ENCODE assay signal across 29 cellular contexts in genomic region chr6:53773044-53773696, GRCh38.
"Had no signal": no experiment of that assay in that cellular context is flagged by ENCODE, and none has a peak within 500 bp of the region (broad histone marks: within the 10 kb centered on the region; RNA-seq: fewer than 3 reads in every experiment).

No MANE protein-coding gene starts in this region.

- H3K4me1 ChIP-seq: ascending aorta, Peyer's patch had no signal

- ATAC-seq: activated CD4-positive, alpha-beta T cell treated with anti-CD3 and anti-CD28 coated beads for 36 hours; activated CD4-positive, CD25-positive, alpha-beta regulatory T cell treated with anti-CD3 and anti-CD28 coated beads, Interleukin-2, amount 50 U/mL, for 24 hours; activated CD8-positive, alpha-beta T cell treated with anti-CD3 and anti-CD28 coated beads, Interleukin-2, amount 10 ng/mL, durations not matched to agents 7 days and 5 days; PC-3 had no signal

- H3K4me3 ChIP-seq: ascending aorta, Peyer's patch, SK-N-MC had no signal

- H3K36me3 Mint-ChIP-seq: activated naive CD4-positive, alpha-beta T cell treated with anti-CD3 and anti-CD28 coated beads, Interleukin-2, amount 50 U/mL, for 24 hours; activated naive CD8-positive, alpha-beta T cell treated with anti-CD3 and anti-CD28 coated beads, Interleukin-2, amount 10 ng/mL, durations not matched to agents 7 days and 5 days had no signal

- H3K4me3 Mint-ChIP-seq: activated CD4-positive, alpha-beta T cell treated with anti-CD3 and anti-CD28 coated beads for 36 hours; activated CD4-positive, alpha-beta T cell treated with anti-CD3 and anti-CD28 coated beads, Interleukin-2, amount 10 ng/mL, durations not matched to agents 7 days and 5 days; activated CD8-positive, alpha-beta T cell treated with anti-CD3 and anti-CD28 coated beads, Interleukin-2, amount 10 ng/mL, durations not matched to agents 7 days and 5 days; activated naive CD4-positive, alpha-beta T cell treated with anti-CD3 and anti-CD28 coated beads, Interleukin-2, amount 50 U/mL, for 24 hours; activated naive CD8-positive, alpha-beta T cell treated with anti-CD3 and anti-CD28 coated beads, Interleukin-2, amount 10 ng/mL, durations not matched to agents 7 days and 5 days; activated T-cell treated with anti-CD3 and anti-CD28 coated beads, Interleukin-2, amount 50 U/mL, for 24 hours had no signal

- H3K9me3 Mint-ChIP-seq: activated naive CD4-positive, alpha-beta T cell treated with anti-CD3 and anti-CD28 coated beads, Interleukin-2, amount 50 U/mL, for 24 hours; activated T-cell treated with anti-CD3 and anti-CD28 coated beads, Interleukin-2, amount 50 U/mL, for 24 hours; activated T-helper 2 cell treated with anti-CD3 and anti-CD28 coated beads, Interferon-gamma antibody, Interleukin-2, Interleukin-4, amounts not matched to agents 10 μg/mL and 5 μg/mL and 100 μg/mL, durations not matched to agents 14 hours and 24 hours and 36 hours had no signal

- H3K36me3 ChIP-seq: ascending aorta, Peyer's patch had no signal

- DNase-seq: activated CD4-positive, alpha-beta T cell treated with anti-CD3 and anti-CD28 coated beads for 36 hours; activated CD4-positive, alpha-beta T cell treated with anti-CD3 and anti-CD28 coated beads, Interleukin-2, amount 10 ng/mL, durations not matched to agents 7 days and 5 days; activated CD4-positive, alpha-beta T cell treated with anti-CD3 and anti-CD28 coated beads, Interleukin-2, amount 50 U/mL, for 48 hours; activated CD8-positive, alpha-beta T cell treated with anti-CD3 and anti-CD28 coated beads, Interleukin-2, amount 10 ng/mL, durations not matched to agents 7 days and 5 days; activated gamma-delta T cell; activated naive CD4-positive, alpha-beta T cell treated with Interleukin-2 at 50 U/mL for 16 hours; activated naive CD8-positive, alpha-beta T cell treated with anti-CD3 and anti-CD28 coated beads, Interleukin-2, amount 10 ng/mL, durations not matched to agents 7 days and 5 days; activated T-cell treated with anti-CD3 and anti-CD28 coated beads, Interleukin-2, amount 50 U/mL, for 24 hours; amygdala; MM.1S; MV-4-11; NCI-H1092; NCI-H1436 treated with DMSO at 0.1 percent for 48 hours; NCI-H1694 treated with DMSO at 0.1 percent for 48 hours; NCI-H2029; NCI-H510A; NCI-H526; NCI-H748 treated with DMSO at 0.1 percent for 48 hours; NK-92 treated with Interleukin-12 subunit alpha and Interleukin-12 subunit beta, amount 100 ng/mL, for 24 hours; PC-3; Peyer's patch; Right ventricle myocardium superior; T1000 had no signal

- H3K27ac Mint-ChIP-seq: activated CD4-positive, alpha-beta T cell treated with anti-CD3 and anti-CD28 coated beads for 36 hours; activated CD4-positive, alpha-beta T cell treated with anti-CD3 and anti-CD28 coated beads, Interleukin-2, amount 10 ng/mL, durations not matched to agents 7 days and 5 days; activated CD8-positive, alpha-beta T cell treated with anti-CD3 and anti-CD28 coated beads, Interleukin-2, amount 10 ng/mL, durations not matched to agents 7 days and 5 days; activated naive CD8-positive, alpha-beta T cell treated with anti-CD3 and anti-CD28 coated beads, Interleukin-2, amount 10 ng/mL, durations not matched to agents 7 days and 5 days; activated T-cell treated with anti-CD3 and anti-CD28 coated beads, Interleukin-2, amount 50 U/mL, for 24 hours; activated T-helper 2 cell treated with anti-CD3 and anti-CD28 coated beads, Interferon-gamma antibody, Interleukin-2, Interleukin-4, amounts not matched to agents 10 μg/mL and 5 μg/mL and 100 μg/mL, durations not matched to agents 14 hours and 24 hours and 36 hours had no signal

- H3K9me3 ChIP-seq: ascending aorta, Peyer's patch had no signal

- H3K4me1 Mint-ChIP-seq: activated CD4-positive, alpha-beta T cell treated with anti-CD3 and anti-CD28 coated beads for 36 hours; activated CD4-positive, alpha-beta T cell treated with anti-CD3 and anti-CD28 coated beads, Interleukin-2, amount 10 ng/mL, durations not matched to agents 7 days and 5 days; activated naive CD4-positive, alpha-beta T cell treated with anti-CD3 and anti-CD28 coated beads, Interleukin-2, amount 50 U/mL, for 24 hours; activated naive CD8-positive, alpha-beta T cell treated with anti-CD3 and anti-CD28 coated beads, Interleukin-2, amount 10 ng/mL, durations not matched to agents 7 days and 5 days had no signal

- H3K27me3 ChIP-seq: ascending aorta, Peyer's patch had no signal

- H3K27ac ChIP-seq: KMS-11, Peyer's patch, SK-N-MC had no signal
